Comparison of ENCODE assay signal across 16 cellular contexts in genomic region chr18:77093067-77093430, GRCh38.
"Had no signal": no experiment of that assay in that cellular context is flagged by ENCODE, and none has a peak within 500 bp of the region (broad histone marks: within the 10 kb centered on the region; RNA-seq: fewer than 3 reads in every experiment).

No MANE protein-coding gene starts in this region.

- H3K4me3 ChIP-seq: ascending aorta, breast epithelium, gastroesophageal sphincter, heart right ventricle, suprapubic skin, upper lobe of left lung had no signal

- H3K27ac Mint-ChIP-seq: activated CD4-positive, alpha-beta memory T cell treated with anti-CD3 and anti-CD28 coated beads for 36 hours; endodermal cell; naive B cell; stimulated activated naive CD8-positive, alpha-beta T cell treated with anti-CD3 and anti-CD28 coated beads, Interleukin-15, Interleukin-2, amounts not matched to agents 100 ng/mL and 50 ng/mL, for 24 hours had no signal

- H3K27ac ChIP-seq: ascending aorta, breast epithelium, gastroesophageal sphincter, heart right ventricle, suprapubic skin, upper lobe of left lung had no signal

- H3K36me3 Mint-ChIP-seq: naive B cell had no signal

- H3K9me3 ChIP-seq: ascending aorta, breast epithelium, gastroesophageal sphincter, heart right ventricle, suprapubic skin, upper lobe of left lung had no signal

- H3K4me3 Mint-ChIP-seq: activated CD4-positive, alpha-beta memory T cell treated with anti-CD3 and anti-CD28 coated beads for 36 hours; endodermal cell; stimulated activated naive CD8-positive, alpha-beta T cell treated with anti-CD3 and anti-CD28 coated beads, Interleukin-15, Interleukin-2, amounts not matched to agents 100 ng/mL and 50 ng/mL, for 24 hours had no signal

- H3K4me1 ChIP-seq: breast epithelium had no signal

- ATAC-seq: gastroesophageal sphincter, heart right ventricle had no signal

- DNase-seq: activated CD4-positive, alpha-beta T cell treated with anti-CD3 and anti-CD28 coated beads for 1 hour; dermis blood vessel endothelial cell; endodermal cell; heart right ventricle; naive B cell; retina; small intestine; stimulated activated CD4-positive, alpha-beta T cell treated with anti-CD3 and anti-CD28 coated beads, Interleukin-4, amount 100 ng/mL, for 24 hours; T-helper 1 cell had no signal

- H3K9me3 Mint-ChIP-seq: activated CD4-positive, alpha-beta memory T cell treated with anti-CD3 and anti-CD28 coated beads for 36 hours; endodermal cell; naive B cell; stimulated activated naive CD8-positive, alpha-beta T cell treated with anti-CD3 and anti-CD28 coated beads, Interleukin-15, Interleukin-2, amounts not matched to agents 100 ng/mL and 50 ng/mL, for 24 hours had no signal

- H3K27me3 ChIP-seq: ascending aorta, breast epithelium, gastroesophageal sphincter, heart right ventricle, suprapubic skin, upper lobe of left lung had no signal

- H3K27me3 Mint-ChIP-seq: activated CD4-positive, alpha-beta memory T cell treated with anti-CD3 and anti-CD28 coated beads for 36 hours; naive B cell; stimulated activated naive CD8-positive, alpha-beta T cell treated with anti-CD3 and anti-CD28 coated beads, Interleukin-15, Interleukin-2, amounts not matched to agents 100 ng/mL and 50 ng/mL, for 24 hours had no signal

- H3K36me3 ChIP-seq: ascending aorta, breast epithelium, gastroesophageal sphincter had no signal
